4 cellular contexts compared by ENCODE assay signal in the genomic region with DNA sequence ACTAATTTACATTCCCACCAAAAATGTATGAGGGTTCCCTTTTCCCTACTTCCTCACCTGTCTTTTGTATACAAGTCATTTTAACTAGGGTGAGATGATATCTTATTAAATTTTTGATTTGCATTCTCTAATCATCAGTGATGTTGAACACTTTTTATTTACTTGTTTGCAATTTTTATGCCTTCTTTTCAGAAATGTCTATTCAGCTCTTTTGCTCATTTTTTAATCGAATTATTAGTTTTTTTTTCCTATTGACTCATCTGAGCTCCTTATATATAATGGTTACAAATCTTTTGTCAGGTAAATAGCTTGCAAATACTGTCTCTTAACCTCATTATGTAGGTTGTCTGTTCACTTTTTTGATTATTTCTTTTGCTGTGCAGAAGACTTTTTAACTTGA.
TF ChIP-seq lines count a peak whose summit lies in the region.

No MANE protein-coding gene starts in this region.

TF ChIP-seq in HepG2, 621 proteins besides CTCF, POLR2A, EP300 and RAD21:
- TF ChIP-seq MAFK (conservative IDR thresholded peaks at IDR 0.05 in 1 of 2, IDR thresholded peaks at IDR 0.05 in 1 of 2; ENCODE audit: low read length in 2 of 2) (peak; percentile 34 to 80; a peak in 3 of 4 replicates), IKZF1 (IDR thresholded peaks at IDR 0.05) (no peak), ZNF383 (CRISPR knock-in tag; IDR thresholded peaks at IDR 0.05; ENCODE audit: borderline replicate concordance) (no peak), MAFF (IDR thresholded peaks at IDR 0.05; ENCODE audit: low read depth, low read length) (peak; percentile 70), DR1 (CRISPR knock-in tag; IDR thresholded peaks at IDR 0.05) (no peak)
- TF ChIP-seq, protein P1, sequence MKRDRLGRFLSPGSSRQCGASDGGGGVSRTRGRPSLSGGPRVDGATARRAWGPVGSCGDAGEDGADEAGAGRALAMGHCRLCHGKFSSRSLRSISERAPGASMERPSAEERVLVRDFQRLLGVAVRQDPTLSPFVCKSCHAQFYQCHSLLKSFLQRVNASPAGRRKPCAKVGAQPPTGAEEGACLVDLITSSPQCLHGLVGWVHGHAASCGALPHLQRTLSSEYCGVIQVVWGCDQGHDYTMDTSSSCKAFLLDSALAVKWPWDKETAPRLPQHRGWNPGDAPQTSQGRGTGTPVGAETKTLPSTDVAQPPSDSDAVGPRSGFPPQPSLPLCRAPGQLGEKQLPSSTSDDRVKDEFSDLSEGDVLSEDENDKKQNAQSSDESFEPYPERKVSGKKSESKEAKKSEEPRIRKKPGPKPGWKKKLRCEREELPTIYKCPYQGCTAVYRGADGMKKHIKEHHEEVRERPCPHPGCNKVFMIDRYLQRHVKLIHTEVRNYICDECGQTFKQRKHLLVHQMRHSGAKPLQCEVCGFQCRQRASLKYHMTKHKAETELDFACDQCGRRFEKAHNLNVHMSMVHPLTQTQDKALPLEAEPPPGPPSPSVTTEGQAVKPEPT (CRISPR knock-in tag; IDR thresholded peaks at IDR 0.05; ENCODE audit: low read depth), result no peak

TF ChIP-seq in A549, 52 proteins besides CTCF, POLR2A, EP300 and RAD21:
- peak; percentile 52 for TF ChIP-seq MAFK (IDR thresholded peaks at IDR 0.05; ENCODE audit: partially characterized antibody)
- TF ChIP-seq, protein P2, sequence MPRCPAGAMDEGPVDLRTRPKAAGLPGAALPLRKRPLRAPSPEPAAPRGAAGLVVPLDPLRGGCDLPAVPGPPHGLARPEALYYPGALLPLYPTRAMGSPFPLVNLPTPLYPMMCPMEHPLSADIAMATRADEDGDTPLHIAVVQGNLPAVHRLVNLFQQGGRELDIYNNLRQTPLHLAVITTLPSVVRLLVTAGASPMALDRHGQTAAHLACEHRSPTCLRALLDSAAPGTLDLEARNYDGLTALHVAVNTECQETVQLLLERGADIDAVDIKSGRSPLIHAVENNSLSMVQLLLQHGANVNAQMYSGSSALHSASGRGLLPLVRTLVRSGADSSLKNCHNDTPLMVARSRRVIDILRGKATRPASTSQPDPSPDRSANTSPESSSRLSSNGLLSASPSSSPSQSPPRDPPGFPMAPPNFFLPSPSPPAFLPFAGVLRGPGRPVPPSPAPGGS (IDR thresholded peaks at IDR 0.05), result no peak

TF ChIP-seq in IMR-90, 13 proteins besides CTCF, POLR2A, EP300 and RAD21:
- TF ChIP-seq MAFK (IDR thresholded peaks at IDR 0.05; ENCODE audit: low read depth, low read length) (peak; percentile 67), NFE2L2 (IDR thresholded peaks at IDR 0.05; ENCODE audit: low read depth, low read length) (no peak), RCOR1 (IDR thresholded peaks at IDR 0.05; ENCODE audit: insufficient replicate concordance, low read length) (no peak), CEBPB (IDR thresholded peaks at IDR 0.05; ENCODE audit: low read depth, low read length) (no peak), MXI1 (IDR thresholded peaks at IDR 0.05; ENCODE audit: borderline replicate concordance, low read depth, low read length) (no peak), RFX5 (IDR thresholded peaks at IDR 0.05; ENCODE audit: low read depth, low read length) (no peak), SMC3 (IDR thresholded peaks at IDR 0.05; ENCODE audit: low read depth, low read length) (no peak)
- TF ChIP-seq, protein P3, sequence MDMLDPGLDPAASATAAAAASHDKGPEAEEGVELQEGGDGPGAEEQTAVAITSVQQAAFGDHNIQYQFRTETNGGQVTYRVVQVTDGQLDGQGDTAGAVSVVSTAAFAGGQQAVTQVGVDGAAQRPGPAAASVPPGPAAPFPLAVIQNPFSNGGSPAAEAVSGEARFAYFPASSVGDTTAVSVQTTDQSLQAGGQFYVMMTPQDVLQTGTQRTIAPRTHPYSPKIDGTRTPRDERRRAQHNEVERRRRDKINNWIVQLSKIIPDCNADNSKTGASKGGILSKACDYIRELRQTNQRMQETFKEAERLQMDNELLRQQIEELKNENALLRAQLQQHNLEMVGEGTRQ (IDR thresholded peaks at IDR 0.05; ENCODE audit: low read depth, low read length), result no peak
TF ChIP-seq in IMR-90: peak in this region for 1.

TF ChIP-seq in K562, 482 proteins besides CTCF, POLR2A, EP300 and RAD21:
- TF ChIP-seq ZNF316 (IDR thresholded peaks at IDR 0.05), result peak; percentile 63
- no peak for TF ChIP-seq TRIM28 (IDR thresholded peaks at IDR 0.05)
- TF ChIP-seq ATF1 (CRISPR knock-in tag; IDR thresholded peaks at IDR 0.05), result no peak
- no peak for TF ChIP-seq ATF1 (tag; IDR thresholded peaks at IDR 0.05)
